Comparison of ENCODE assay signal across 9 cellular contexts in genomic region chr2:24917731-24918325, GRCh38. TPM values are rescaled to one million over a fixed set of nuclear protein-coding genes. Genes with fewer than 3 reads are reported as not detected.
A peak's percentile ranks its signal among the peaks of the same experiment; 100 is the strongest.
DNase-seq lines count a peak whose midpoint lies in the region; ATAC-seq and TF ChIP-seq lines count a peak whose summit lies in the region.
"Had no signal": no experiment of that assay in that cellular context is flagged by ENCODE, and none has a peak within 500 bp of the region (broad histone marks: within the 10 kb centered on the region; RNA-seq: fewer than 3 reads in every experiment).

No MANE protein-coding gene starts in this region.

- H3K27me3 Mint-ChIP-seq in activated B cell treated with CpG ODN at 0.5 μM for 24 hours (no peaks in the 10 kb centered on the region), glutamatergic neuron (ENCODE audit: unreplicated experiment) (peaks cover 10% of the 10 kb centered on the region)

- ATAC-seq in HCT116 = no peak
- no peak for ATAC-seq in activated B cell treated with CpG ODN at 0.5 μM for 24 hours (ENCODE audit: low read depth)

- H3K9ac ChIP-seq in HCT116 (ENCODE audit: low read length) = no peak overlapping the region
- H3K9ac ChIP-seq in smooth muscle cell (ENCODE audit: low read depth) = no peak overlapping the region

- no peak for TF ChIP-seq CTCF in HCT116 (IDR thresholded peaks at IDR 0.05 in 2 of 3, conservative IDR thresholded peaks at IDR 0.05 in 1 of 3; ENCODE audit: borderline replicate concordance in 1 of 3, insufficient read depth in 1 of 3, low read depth in 2 of 3, low read length in 2 of 3)
- TF ChIP-seq CTCF in activated B cell treated with CpG ODN at 0.5 μM for 24 hours (IDR thresholded peaks at IDR 0.05) = no peak
- no peak for TF ChIP-seq CTCF in glutamatergic neuron (IDR thresholded peaks at IDR 0.05; ENCODE audit: partially characterized antibody, unreplicated experiment)
- TF ChIP-seq CTCF in smooth muscle cell (IDR thresholded peaks at IDR 0.05; ENCODE audit: borderline replicate concordance, insufficient read depth, poor library complexity, severe bottlenecking) = no peak

- H3K36me3 ChIP-seq in HCT116 (ENCODE audit: control insufficient read depth in 1 of 2, insufficient read depth in 2 of 2, low read length in 2 of 2) (peaks cover 0 to 8% of the 10 kb centered on the region in 2 experiments; a peak in 1 of 4 replicates), smooth muscle cell (ENCODE audit: low read depth) (no peaks in the 10 kb centered on the region)

- DNase-seq in HCT116 (ENCODE audit: low read depth, low spot score) (no peak), activated B cell treated with CpG ODN at 0.5 μM for 24 hours (no peak), glutamatergic neuron (no peak), smooth muscle cell (lab: John Stamatoyannopoulos, UW; ENCODE audit: unreplicated experiment) (no peak), NCI-H748 (lab: John Stamatoyannopoulos, UW; ENCODE audit: unreplicated experiment) (no peak), hepatic stellate cell (ENCODE audit: low spot score) (no peak), NCI-H510A treated with DMSO at 0.1 percent for 48 hours (lab: John Stamatoyannopoulos, UW) (no peak)
- DNase-seq: kidney glomerular epithelial cell, NCI-H2227 treated with DMSO at 0.1 percent for 48 hours had no signal

- CTCF ChIA-PET in HCT116 (lab: Charles Lee) = no interaction called here
- CTCF ChIA-PET in activated B cell treated with CpG ODN at 0.5 μM for 24 hours (lab: Charles Lee) = no interaction called here

- intact Hi-C loops in HCT116 (cut with micrococcal nuclease) = no loop called here
- intact Hi-C loops in activated B cell treated with CpG ODN at 0.5 μM for 24 hours (cut with micrococcal nuclease) = no loop called here

- H3K36me3 Mint-ChIP-seq in activated B cell treated with CpG ODN at 0.5 μM for 24 hours (ENCODE audit: low read depth) (no peaks in the 10 kb centered on the region), glutamatergic neuron (ENCODE audit: unreplicated experiment) (no peaks in the 10 kb centered on the region)

- H3K79me2 ChIP-seq in HCT116 (ENCODE audit: insufficient read depth, low read length) (peaks cover 66% of the 10 kb centered on the region), smooth muscle cell (ENCODE audit: low read depth) (peaks cover 6% of the 10 kb centered on the region)

- H3K4me2 ChIP-seq in HCT116 (ENCODE audit: low read length) (peak overlapping the region; percentile 99; the same call in 1 of the 2 replicates), smooth muscle cell (peak overlapping the region; percentile 48)

- H3K9me3 ChIP-seq in HCT116 (ENCODE audit: control insufficient read depth in 1 of 2, insufficient read depth in 1 of 2, low read depth in 1 of 2, low read length in 2 of 2) (no peaks in the 10 kb centered on the region), smooth muscle cell (replicated peaks; ENCODE audit: low read depth) (no peaks in the 10 kb centered on the region)

- H4K20me1 ChIP-seq in HCT116 (ENCODE audit: insufficient read depth) (no peaks in the 10 kb centered on the region), smooth muscle cell (ENCODE audit: low read depth) (peaks cover 16% of the 10 kb centered on the region)

- no peaks in the 10 kb centered on the region for H3K9me2 ChIP-seq in HCT116 (ENCODE audit: insufficient read depth)

- H3K27me3 ChIP-seq in HCT116 (ENCODE audit: insufficient read depth, low read length) (no peaks in the 10 kb centered on the region), smooth muscle cell (ENCODE audit: low read depth) (no peaks in the 10 kb centered on the region)

- H3K4me3 ChIP-seq in HCT116 (replicated peaks in 1 of 2; ENCODE audit: low read depth in 1 of 2, low read length in 2 of 2) = no peak overlapping the region
- no peak overlapping the region for H3K4me3 ChIP-seq in smooth muscle cell

- TF ChIP-seq RAD21 in HCT116 (IDR thresholded peaks at IDR 0.05; ENCODE audit: low read depth) = no peak

- WGBS in smooth muscle cell (ENCODE audit: low lambda C conversion rate) = 94% methylated on average over 12 of the region's 12 CpGs

- POLR2A ChIA-PET in HCT116 (lab: Charles Lee) (no interaction called here), activated B cell treated with CpG ODN at 0.5 μM for 24 hours (lab: Charles Lee) (no interaction called here)

- no TSS peak for BruUV-seq in HCT116 (replicated peaks; lab: Mats Ljungman, UMichigan)

- H3K4me3 Mint-ChIP-seq in activated B cell treated with CpG ODN at 0.5 μM for 24 hours = peak overlapping the region; percentile 88
- H3K4me3 Mint-ChIP-seq in glutamatergic neuron (ENCODE audit: unreplicated experiment) = peak overlapping the region; percentile 88

- H2AFZ ChIP-seq in HCT116 (ENCODE audit: low read depth, low read length, poor library complexity, severe bottlenecking) (no peak overlapping the region), smooth muscle cell (ENCODE audit: low read depth) (no peak overlapping the region)

- H3K9me3 Mint-ChIP-seq in activated B cell treated with CpG ODN at 0.5 μM for 24 hours (no peaks in the 10 kb centered on the region), glutamatergic neuron (ENCODE audit: unreplicated experiment) (peaks cover 8% of the 10 kb centered on the region)

- H3K4me1 Mint-ChIP-seq in activated B cell treated with CpG ODN at 0.5 μM for 24 hours (peaks cover 24% of the 10 kb centered on the region), glutamatergic neuron (ENCODE audit: low read depth, unreplicated experiment) (peaks cover 17% of the 10 kb centered on the region)

- no peak overlapping the region for H3K27ac ChIP-seq in HCT116 (ENCODE audit: low read depth, low read length)
- no peak overlapping the region for H3K27ac ChIP-seq in smooth muscle cell (ENCODE audit: low read depth)

- H3F3A ChIP-seq in smooth muscle cell (ENCODE audit: low read depth) = no peaks in the 10 kb centered on the region

- H3K27ac Mint-ChIP-seq in activated B cell treated with CpG ODN at 0.5 μM for 24 hours (no peak overlapping the region), glutamatergic neuron (ENCODE audit: unreplicated experiment) (no peak overlapping the region)

- no peak for TF ChIP-seq POLR2A in HCT116 (IDR thresholded peaks at IDR 0.05; ENCODE audit: borderline replicate concordance, extremely low read depth, insufficient read depth, insufficient read length)

- RAD21 ChIA-PET in HCT116 (lab: Charles Lee; ENCODE audit: low non-redundant PET in 1 of 2, low total read pairs in 2 of 2, uncharacterized antibody in 2 of 2, unreplicated experiment in 2 of 2) = no interaction called here

- H3K4me1 ChIP-seq in HCT116 (ENCODE audit: control insufficient read depth in 1 of 2, insufficient read depth in 2 of 2, low read length in 2 of 2) = peaks cover 5 to 20% of the 10 kb centered on the region in 2 experiments; a peak in 3 of 4 replicates
- no peaks in the 10 kb centered on the region for H3K4me1 ChIP-seq in smooth muscle cell (ENCODE audit: low read depth)

TF ChIP-seq in HCT116, 20 proteins besides CTCF, POLR2A, EP300 and RAD21:
- no peak for TF ChIP-seq CBX3 (IDR thresholded peaks at IDR 0.05; ENCODE audit: low read depth)

RNA-seq across cellular contexts. Expression of gene ADCY3, which starts 2.2 kb away (rescaled TPM):
- total RNA-seq in HCT116 (2021; ENCODE audit: unreplicated experiment) = 71.1 TPM
- polyA plus RNA-seq in HCT116 (2012) = 58.2 and 63.5 TPM in 2 replicates
- total RNA-seq in activated B cell treated with CpG ODN at 0.5 μM for 24 hours = 99.9 and 126 TPM in 2 replicates
- total RNA-seq in glutamatergic neuron (ENCODE audit: unreplicated experiment) = 76.2 TPM
- total RNA-seq in smooth muscle cell = 20.8 and 34.3 TPM in 2 replicates
- polyA plus RNA-seq in smooth muscle cell = 29.6 and 41.7 TPM in 2 replicates

RNA-seq across cellular contexts. Expression of gene DNAJC27, which starts 53.9 kb away (rescaled TPM):
- total RNA-seq in HCT116 (2021; ENCODE audit: unreplicated experiment) = 4.6 TPM
- polyA plus RNA-seq in HCT116 (2012) = 0.95 and 1.1 TPM in 2 replicates
- 9.0 and 9.7 TPM in 2 replicates for total RNA-seq in activated B cell treated with CpG ODN at 0.5 μM for 24 hours
- 17.9 TPM for total RNA-seq in glutamatergic neuron (ENCODE audit: unreplicated experiment)
- total RNA-seq in smooth muscle cell = 4.4 and 8.4 TPM in 2 replicates
- 1.4 and 2.2 TPM in 2 replicates for polyA plus RNA-seq in smooth muscle cell
